In genomic region chr5:85030685-85031084, GRCh38 we compare ENCODE assay signal across 7 cellular contexts.
"Had no signal": no experiment of that assay in that cellular context is flagged by ENCODE, and none has a peak within 500 bp of the region (broad histone marks: within the 10 kb centered on the region; RNA-seq: fewer than 3 reads in every experiment).

No MANE protein-coding gene starts in this region.

- H3K27ac ChIP-seq: KMS-11 had no signal

- H3K4me3 ChIP-seq: GM23338 had no signal

- H3K4me2 ChIP-seq: GM23338, KMS-11 had no signal

- H3K9ac ChIP-seq: KMS-11 had no signal

- H3K4me1 Mint-ChIP-seq: GM23338 had no signal

- H3K27ac Mint-ChIP-seq: GM23338, H9 had no signal

- H3K9me3 Mint-ChIP-seq: GM23338 had no signal

- H2AFZ ChIP-seq: GM23338 had no signal

- H3K4me3 Mint-ChIP-seq: GM23338, H9 had no signal

- FAIRE-seq: H1, HTR-8/SVneo had no signal

- DNase-seq: H9, HCEC 1CT, KBM-7 had no signal

- ATAC-seq: GM23338 had no signal
